Comparison of ENCODE assay signal across 11 cellular contexts in genomic region chr12:116130431-116130830, GRCh38.
DNase-seq lines count a peak whose midpoint lies in the region; ATAC-seq, FAIRE-seq and TF ChIP-seq lines count a peak whose summit lies in the region.
"Had no signal": no experiment of that assay in that cellular context is flagged by ENCODE, and none has a peak within 500 bp of the region (broad histone marks: within the 10 kb centered on the region; RNA-seq: fewer than 3 reads in every experiment).

No MANE protein-coding gene starts in this region.

- no peaks in the 10 kb centered on the region for H3K27me3 Mint-ChIP-seq in activated T-helper 2 cell treated with anti-CD3 and anti-CD28 coated beads, Interferon-gamma antibody, Interleukin-2, Interleukin-4, amounts not matched to agents 10 μg/mL and 5 μg/mL and 100 μg/mL, durations not matched to agents 14 hours and 24 hours and 36 hours (ENCODE audit: low read depth)
- H3K27me3 Mint-ChIP-seq: stimulated activated memory B cell treated with anti-CD40 and anti-IgM and Interleukin-4, amounts not matched to agents 10 μg/mL and 1 μg/mL and 100 μg/mL, for 72 hours had no signal

- POLR2A ChIA-PET in HEK293 (lab: Yijun Ruan, JAX) = no interaction called here

- no peak overlapping the region for H3K4me3 ChIP-seq in HEK293 (ENCODE audit: low read depth, low read length)
- H3K4me3 ChIP-seq in fibroblast of villous mesenchyme (ENCODE audit: low read depth, low read length) = no peak overlapping the region
- H3K4me3 ChIP-seq in breast epithelium = no peak overlapping the region
- H3K4me3 ChIP-seq in pancreas = no peak overlapping the region

- H3K36me3 ChIP-seq in HEK293 (ENCODE audit: control insufficient read depth in 2 of 2, insufficient read depth in 1 of 2, low read length in 2 of 2) (no peaks in the 10 kb centered on the region), breast epithelium (no peaks in the 10 kb centered on the region), pancreas (no peaks in the 10 kb centered on the region)

- CTCF ChIA-PET in HEK293 (lab: Yijun Ruan, JAX) = interaction anchor here (0.7 to 1.6 kb wide), 4 partner anchors 12 to 105 kb away, joined by 3 to 6 read pairs (median 4); no protein-coding TSS in a partner anchor

- peaks cover 38% of the 10 kb centered on the region for H3K4me1 Mint-ChIP-seq in activated T-helper 2 cell treated with anti-CD3 and anti-CD28 coated beads, Interferon-gamma antibody, Interleukin-2, Interleukin-4, amounts not matched to agents 10 μg/mL and 5 μg/mL and 100 μg/mL, durations not matched to agents 14 hours and 24 hours and 36 hours (ENCODE audit: low read depth)

- H3K4me1 ChIP-seq in HEK293 (ENCODE audit: control insufficient read depth, insufficient read depth, low read length) = peaks cover 21% of the 10 kb centered on the region
- peaks cover 0 to 19% of the 10 kb centered on the region in 2 donors for H3K4me1 ChIP-seq in breast epithelium
- peaks cover 18 to 29% (median 18%) of the 10 kb centered on the region in 3 donors for H3K4me1 ChIP-seq in pancreas

- WGBS in pancreas, 2 donors = 48 to 51% methylated on average over 1 of the region's 1 CpG

- intact Hi-C loops in activated T-helper 2 cell treated with anti-CD3 and anti-CD28 coated beads, Interferon-gamma antibody, Interleukin-2, Interleukin-4, amounts not matched to agents 10 μg/mL and 5 μg/mL and 100 μg/mL, durations not matched to agents 14 hours and 24 hours and 36 hours (cut with micrococcal nuclease) = loop anchor here (10.0 kb wide), 1 partner anchor 424 kb away; the partner anchor contains the start of gene MAP1LC3B2
- intact Hi-C loops in breast epithelium (cut with DNase I; ENCODE audit: low total_unique reads) (no loop called here), pancreas (cut with DNase I) (no loop called here)

- H3K27me3 ChIP-seq in breast epithelium (no peaks in the 10 kb centered on the region), pancreas (no peaks in the 10 kb centered on the region)

- ATAC-seq in pancreas = no peak
- ATAC-seq: stimulated activated memory B cell treated with anti-CD40 and anti-IgM and Interleukin-4, amounts not matched to agents 10 μg/mL and 1 μg/mL and 100 μg/mL, for 72 hours had no signal

- peak; percentile 37 for FAIRE-seq in A204.1 (lab: Jason Lieb, UNC)
- FAIRE-seq in pancreas (lab: Jason Lieb, UNC) = no peak

- TF ChIP-seq POLR2A in breast epithelium (IDR thresholded peaks at IDR 0.05) = no peak

- H3K27ac Mint-ChIP-seq in activated T-helper 2 cell treated with anti-CD3 and anti-CD28 coated beads, Interferon-gamma antibody, Interleukin-2, Interleukin-4, amounts not matched to agents 10 μg/mL and 5 μg/mL and 100 μg/mL, durations not matched to agents 14 hours and 24 hours and 36 hours = no peak overlapping the region
- H3K27ac Mint-ChIP-seq: stimulated activated memory B cell treated with anti-CD40 and anti-IgM and Interleukin-4, amounts not matched to agents 10 μg/mL and 1 μg/mL and 100 μg/mL, for 72 hours had no signal

- H3K9me3 Mint-ChIP-seq in activated T-helper 2 cell treated with anti-CD3 and anti-CD28 coated beads, Interferon-gamma antibody, Interleukin-2, Interleukin-4, amounts not matched to agents 10 μg/mL and 5 μg/mL and 100 μg/mL, durations not matched to agents 14 hours and 24 hours and 36 hours = no peaks in the 10 kb centered on the region
- H3K9me3 Mint-ChIP-seq: stimulated activated memory B cell treated with anti-CD40 and anti-IgM and Interleukin-4, amounts not matched to agents 10 μg/mL and 1 μg/mL and 100 μg/mL, for 72 hours had no signal

- no peak overlapping the region for H3K4me3 Mint-ChIP-seq in activated T-helper 2 cell treated with anti-CD3 and anti-CD28 coated beads, Interferon-gamma antibody, Interleukin-2, Interleukin-4, amounts not matched to agents 10 μg/mL and 5 μg/mL and 100 μg/mL, durations not matched to agents 14 hours and 24 hours and 36 hours (ENCODE audit: low read depth)
- H3K4me3 Mint-ChIP-seq: stimulated activated memory B cell treated with anti-CD40 and anti-IgM and Interleukin-4, amounts not matched to agents 10 μg/mL and 1 μg/mL and 100 μg/mL, for 72 hours had no signal

- H3K27ac ChIP-seq in HEK293 (ENCODE audit: extremely low read depth, low read depth, low read length) = no peak overlapping the region
- H3K27ac ChIP-seq in VCaP = peak overlapping the region; percentile 61
- H3K27ac ChIP-seq in breast epithelium = no peak overlapping the region
- H3K27ac ChIP-seq in pancreas = no peak overlapping the region

- H3K9me3 ChIP-seq in HEK293 (ENCODE audit: control insufficient read depth, insufficient read depth, low read depth, low read length) (no peaks in the 10 kb centered on the region), breast epithelium (no peaks in the 10 kb centered on the region), pancreas (no peaks in the 10 kb centered on the region)

- H3K36me3 Mint-ChIP-seq in activated T-helper 2 cell treated with anti-CD3 and anti-CD28 coated beads, Interferon-gamma antibody, Interleukin-2, Interleukin-4, amounts not matched to agents 10 μg/mL and 5 μg/mL and 100 μg/mL, durations not matched to agents 14 hours and 24 hours and 36 hours (ENCODE audit: low read depth) = no peaks in the 10 kb centered on the region
- H3K36me3 Mint-ChIP-seq: stimulated activated memory B cell treated with anti-CD40 and anti-IgM and Interleukin-4, amounts not matched to agents 10 μg/mL and 1 μg/mL and 100 μg/mL, for 72 hours had no signal

- DNase-seq in fibroblast of villous mesenchyme (ENCODE audit: low read depth) (peak; percentile 31), retina (no peak), breast epithelium (ENCODE audit: low spot score in 2 of 2) (no peak), pancreas (no peak)
- DNase-seq in activated T-helper 2 cell treated with anti-CD3 and anti-CD28 coated beads, Interferon-gamma antibody, Interleukin-2, Interleukin-4, amounts not matched to agents 10 μg/mL and 5 μg/mL and 100 μg/mL, durations not matched to agents 14 hours and 24 hours and 36 hours (ENCODE audit: low spot score) = no peak
- DNase-seq: activated naive CD4-positive, alpha-beta T cell; stimulated activated CD4-positive, alpha-beta T cell treated with anti-CD3 and anti-CD28 coated beads, Interleukin-2, amount 100 ng/mL, for 48 hours had no signal

- TF ChIP-seq CTCF in HEK293 (tag by site-specific recombination; IDR thresholded peaks at IDR 0.05) = no peak
- TF ChIP-seq CTCF in VCaP (conservative IDR thresholded peaks at IDR 0.05) = no peak
- no peak for TF ChIP-seq CTCF in fibroblast of villous mesenchyme (IDR thresholded peaks at IDR 0.05; ENCODE audit: insufficient read depth, low read depth, low read length)
- TF ChIP-seq CTCF in breast epithelium (IDR thresholded peaks at IDR 0.05) = no peak
- TF ChIP-seq CTCF in pancreas (IDR thresholded peaks at IDR 0.05) = no peak

TF ChIP-seq in HEK293, 187 proteins besides CTCF, POLR2A, EP300 and RAD21:
- no peak for TF ChIP-seq ZNF366 (tag by site-specific recombination; conservative IDR thresholded peaks at IDR 0.05)
- peak; percentile 58 for TF ChIP-seq FEZF1 (tag by site-specific recombination; IDR thresholded peaks at IDR 0.05)
- TF ChIP-seq, protein P1, sequence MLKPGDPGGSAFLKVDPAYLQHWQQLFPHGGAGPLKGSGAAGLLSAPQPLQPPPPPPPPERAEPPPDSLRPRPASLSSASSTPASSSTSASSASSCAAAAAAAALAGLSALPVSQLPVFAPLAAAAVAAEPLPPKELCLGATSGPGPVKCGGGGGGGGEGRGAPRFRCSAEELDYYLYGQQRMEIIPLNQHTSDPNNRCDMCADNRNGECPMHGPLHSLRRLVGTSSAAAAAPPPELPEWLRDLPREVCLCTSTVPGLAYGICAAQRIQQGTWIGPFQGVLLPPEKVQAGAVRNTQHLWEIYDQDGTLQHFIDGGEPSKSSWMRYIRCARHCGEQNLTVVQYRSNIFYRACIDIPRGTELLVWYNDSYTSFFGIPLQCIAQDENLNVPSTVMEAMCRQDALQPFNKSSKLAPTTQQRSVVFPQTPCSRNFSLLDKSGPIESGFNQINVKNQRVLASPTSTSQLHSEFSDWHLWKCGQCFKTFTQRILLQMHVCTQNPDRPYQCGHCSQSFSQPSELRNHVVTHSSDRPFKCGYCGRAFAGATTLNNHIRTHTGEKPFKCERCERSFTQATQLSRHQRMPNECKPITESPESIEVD (tag by site-specific recombination; IDR thresholded peaks at IDR 0.05) = peak; percentile 63
